Comparison of ENCODE assay signal across 17 cellular contexts in the genomic region with DNA sequence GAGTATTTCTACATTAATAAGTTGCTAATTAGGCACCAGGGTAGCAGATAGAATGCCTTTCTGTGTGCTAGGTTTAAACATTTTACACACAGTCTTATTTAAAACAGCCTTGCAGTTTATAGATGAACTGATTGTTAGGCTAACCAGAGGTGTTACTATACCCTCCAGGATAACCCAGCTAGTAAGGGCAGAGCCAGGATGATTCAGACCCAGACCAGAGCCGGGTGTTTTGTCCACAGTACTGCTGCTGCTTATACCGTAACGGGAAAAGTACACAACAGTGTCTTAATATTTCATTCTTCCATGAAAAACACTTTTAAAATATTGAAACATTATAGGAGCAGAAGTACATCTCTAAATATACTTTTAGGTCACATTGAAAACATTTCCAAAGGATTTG.
DNase-seq lines count a peak whose midpoint lies in the region; ATAC-seq and TF ChIP-seq lines count a peak whose summit lies in the region.
"Had no signal": no experiment of that assay in that cellular context is flagged by ENCODE, and none has a peak within 500 bp of the region (broad histone marks: within the 10 kb centered on the region; RNA-seq: fewer than 3 reads in every experiment).

No MANE protein-coding gene starts in this region.

- H3K27ac ChIP-seq in epithelial cell of prostate (peak overlapping the region; percentile 46), gastrocnemius medialis (peak overlapping the region; percentile 59 to 83 (median 70))
- H3K27ac ChIP-seq: right lobe of liver had no signal

- intact Hi-C loops in gastrocnemius medialis (cut with DNase I; ENCODE audit: low total_unique reads), result no loop called here

- no peak overlapping the region for H3K4me3 Mint-ChIP-seq in activated naive CD4-positive, alpha-beta T cell treated with anti-CD3 and anti-CD28 coated beads, Interleukin-2, amount 50 U/mL, for 24 hours
- H3K4me3 Mint-ChIP-seq: activated B cell treated with CpG ODN at 0.5 μM for 24 hours; activated CD8-positive, alpha-beta T cell treated with anti-CD3 and anti-CD28 coated beads for 36 hours; T-helper 2 cell treated with Interferon-gamma antibody and Interleukin-4, amounts not matched to agents 5 μg/mL and 100 μg/mL, for 36 hours had no signal

- no peaks in the 10 kb centered on the region for H3K9me3 ChIP-seq in gastrocnemius medialis
- H3K9me3 ChIP-seq: right lobe of liver had no signal

- no peak for DNase-seq in activated naive CD4-positive, alpha-beta T cell treated with anti-CD3 and anti-CD28 coated beads, Interleukin-2, amount 50 U/mL, for 72 hours (ENCODE audit: low spot score in 2 of 2)
- DNase-seq in M059J (ENCODE audit: low read depth) (peak; percentile 47), epithelial cell of prostate (ENCODE audit: low read depth, low spot score) (no peak), gastrocnemius medialis (no peak), SIG-M5 treated with dmso at 0.1 percent for 504 hours (lab: John Stamatoyannopoulos, UW; ENCODE audit: unreplicated experiment) (no peak), LoVo (ENCODE audit: low spot score) (no peak)
- DNase-seq: activated B cell treated with CpG ODN at 0.5 μM for 24 hours, mammary epithelial cell, NCI-H1092 treated with DMSO at 0.1 percent for 48 hours, NCI-H2029, NCI-H345 had no signal

- peaks cover 24 to 31% of the 10 kb centered on the region in 2 donors for H3K4me1 ChIP-seq in gastrocnemius medialis
- H3K4me1 ChIP-seq: right lobe of liver had no signal

- H3K4me1 Mint-ChIP-seq in activated naive CD4-positive, alpha-beta T cell treated with anti-CD3 and anti-CD28 coated beads, Interleukin-2, amount 50 U/mL, for 24 hours, result peaks cover 47% of the 10 kb centered on the region

- no peaks in the 10 kb centered on the region for H3K27me3 ChIP-seq in gastrocnemius medialis
- H3K27me3 ChIP-seq: BLaER1, right lobe of liver had no signal

- in situ Hi-C loops in gastrocnemius medialis (cut with MboI; ENCODE audit: low sequenced_read_pairs in 4 of 4), result no loop called here

- ATAC-seq in activated naive CD4-positive, alpha-beta T cell treated with anti-CD3 and anti-CD28 coated beads, Interleukin-2, amount 50 U/mL, for 72 hours, result no peak
- ATAC-seq in gastrocnemius medialis, result peak; percentile 37 to 46
- no peak for ATAC-seq in HG02623 (IDR thresholded peaks at IDR 0.05; ENCODE audit: unreplicated experiment)

- TF ChIP-seq POLR2A in gastrocnemius medialis (IDR thresholded peaks at IDR 0.05), result no peak

- peak overlapping the region; percentile 35 for H3K27ac Mint-ChIP-seq in activated naive CD4-positive, alpha-beta T cell treated with anti-CD3 and anti-CD28 coated beads, Interleukin-2, amount 50 U/mL, for 24 hours
- H3K27ac Mint-ChIP-seq in activated naive CD4-positive, alpha-beta T cell treated with anti-CD3 and anti-CD28 coated beads, Interleukin-2, amount 50 U/mL, for 72 hours, result no peak overlapping the region
- H3K27ac Mint-ChIP-seq: activated B cell treated with CpG ODN at 0.5 μM for 24 hours; T-helper 2 cell treated with Interferon-gamma antibody and Interleukin-4, amounts not matched to agents 5 μg/mL and 100 μg/mL, for 36 hours had no signal

- H3K4me3 ChIP-seq in gastrocnemius medialis, result no peak overlapping the region
- H3K4me3 ChIP-seq: BLaER1, right lobe of liver had no signal

- no peaks in the 10 kb centered on the region for H3K9me3 Mint-ChIP-seq in activated naive CD4-positive, alpha-beta T cell treated with anti-CD3 and anti-CD28 coated beads, Interleukin-2, amount 50 U/mL, for 24 hours
- H3K9me3 Mint-ChIP-seq in activated naive CD4-positive, alpha-beta T cell treated with anti-CD3 and anti-CD28 coated beads, Interleukin-2, amount 50 U/mL, for 72 hours, result peaks cover 2 to 4% of the 10 kb centered on the region in 2 donors
- H3K9me3 Mint-ChIP-seq: T-helper 2 cell treated with Interferon-gamma antibody and Interleukin-4, amounts not matched to agents 5 μg/mL and 100 μg/mL, for 36 hours had no signal

- H3K27me3 Mint-ChIP-seq in activated naive CD4-positive, alpha-beta T cell treated with anti-CD3 and anti-CD28 coated beads, Interleukin-2, amount 50 U/mL, for 24 hours, result no peaks in the 10 kb centered on the region
- H3K27me3 Mint-ChIP-seq: activated B cell treated with CpG ODN at 0.5 μM for 24 hours; activated CD8-positive, alpha-beta T cell treated with anti-CD3 and anti-CD28 coated beads for 36 hours had no signal

- TF ChIP-seq CTCF in gastrocnemius medialis (IDR thresholded peaks at IDR 0.05 in 4 of 5, conservative IDR thresholded peaks at IDR 0.05 in 1 of 5), result no peak

- H3K36me3 Mint-ChIP-seq in activated naive CD4-positive, alpha-beta T cell treated with anti-CD3 and anti-CD28 coated beads, Interleukin-2, amount 50 U/mL, for 24 hours, result peaks cover 13% of the 10 kb centered on the region
- peaks cover 7 to 30% of the 10 kb centered on the region in 2 donors for H3K36me3 Mint-ChIP-seq in activated naive CD4-positive, alpha-beta T cell treated with anti-CD3 and anti-CD28 coated beads, Interleukin-2, amount 50 U/mL, for 72 hours

- H3K36me3 ChIP-seq in gastrocnemius medialis, result peaks cover 0 to 21% of the 10 kb centered on the region in 2 donors

Comparison
In these comparisons a context has a peak if more than half of its experiments do, and no peak if none do; other contexts are left out.
1. ATAC-seq: peak in gastrocnemius medialis (2 of 2); none in activated naive CD4-positive, alpha-beta T cell treated with anti-CD3 and anti-CD28 coated beads, Interleukin-2, amount 50 U/mL, for 72 hours (0 of 2) and HG02623 (single experiment).